8 cellular contexts compared by ENCODE assay signal in the genomic region with DNA sequence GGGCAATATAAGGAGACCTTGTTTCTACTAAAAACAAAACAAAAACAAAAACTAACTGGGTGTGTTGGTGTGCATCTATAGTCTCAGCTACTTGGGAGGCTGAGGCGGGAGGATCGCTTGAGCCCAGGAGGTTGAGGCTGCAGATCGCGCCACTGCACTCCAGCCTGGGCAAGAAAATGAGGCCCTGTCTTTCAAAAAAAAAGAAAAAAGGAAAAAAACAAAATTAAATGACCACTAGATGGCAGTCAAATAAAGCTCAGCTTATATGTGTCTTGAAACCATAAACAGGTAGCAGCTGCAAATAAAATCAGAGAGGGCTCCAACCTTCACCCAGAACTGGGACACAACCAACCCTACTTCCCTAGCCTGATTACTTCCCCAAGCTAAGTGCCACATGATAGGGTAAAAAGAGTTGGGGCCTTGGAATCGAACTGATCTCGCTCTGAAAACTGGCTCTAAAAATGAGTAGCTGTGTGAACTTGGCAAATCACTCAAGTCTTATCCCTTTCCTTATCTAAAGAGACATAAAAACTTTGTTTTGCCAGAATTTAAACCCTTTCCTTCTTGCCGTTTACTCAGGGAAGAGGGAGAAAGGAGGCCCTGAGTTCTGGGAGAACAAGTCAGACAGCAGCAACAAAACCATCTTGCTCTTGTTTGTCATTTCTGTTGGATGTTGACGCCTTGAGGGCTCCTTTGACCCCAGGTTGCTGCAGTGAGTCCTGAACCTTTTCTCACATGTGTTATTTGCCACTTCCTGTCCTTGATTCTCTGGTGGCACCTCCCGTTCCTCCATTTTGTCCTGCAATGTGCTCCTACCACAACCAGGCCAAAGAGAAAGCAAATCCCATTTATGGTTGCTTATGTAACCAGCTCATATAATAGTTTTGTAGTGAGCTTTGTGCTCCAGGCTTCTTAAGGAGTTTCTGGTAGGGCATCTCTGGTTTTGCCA.
DNase-seq lines count a peak whose midpoint lies in the region; ATAC-seq and TF ChIP-seq lines count a peak whose summit lies in the region.

No MANE protein-coding gene starts in this region.

- H3K27ac Mint-ChIP-seq in CD8-positive, alpha-beta memory T cell = peak overlapping the region in 6 of 8 donors; percentile 9 to 64 (median 39)

- intact Hi-C loops in mammary epithelial cell (cut with micrococcal nuclease) = loop anchor here (1.0 to 10.0 kb wide), 6 partner anchors 59 to 1783 kb away; no protein-coding TSS in a partner anchor

- dilution Hi-C loops in mammary epithelial cell (cut with HindIII; ENCODE audit: low sequenced_read_pairs) = no loop called here

- H3K4me3 ChIP-seq in CD8-positive, alpha-beta memory T cell (ENCODE audit: low read length) = no peak overlapping the region
- H3K4me3 ChIP-seq in OCI-LY1 (ENCODE audit: low read depth, low read length, poor library complexity, severe bottlenecking) (no peak overlapping the region), mammary epithelial cell (replicated peaks in 1 of 3; ENCODE audit: insufficient read depth in 1 of 3, low read depth in 2 of 3, low read length in 3 of 3) (no peak overlapping the region), upper lobe of left lung (no peak overlapping the region)

- TF ChIP-seq POLR2A in upper lobe of left lung (IDR thresholded peaks at IDR 0.05) = no peak

- peak overlapping the region in 5 of 7 donors; percentile 18 to 51 (median 22) for H3K4me3 Mint-ChIP-seq in CD8-positive, alpha-beta memory T cell

- no peaks in the 10 kb centered on the region for H3K36me3 ChIP-seq in CD8-positive, alpha-beta memory T cell (ENCODE audit: insufficient read depth, low read length)
- H3K36me3 ChIP-seq in OCI-LY1 (ENCODE audit: insufficient read depth, low read length) = no peaks in the 10 kb centered on the region; the same call in 1 of the 2 replicates
- no peaks in the 10 kb centered on the region for H3K36me3 ChIP-seq in mammary epithelial cell (ENCODE audit: insufficient read depth, low read length)
- no peaks in the 10 kb centered on the region for H3K36me3 ChIP-seq in upper lobe of left lung

- WGBS in mammary epithelial cell (ENCODE audit: low coverage, missing lambda C conversion rate) = 39% methylated on average over 9 of the region's 9 CpGs
- 40 to 54% methylated on average over 9 of the region's 9 CpGs for WGBS in upper lobe of left lung, 2 donors

- ATAC-seq in GM18870 (IDR thresholded peaks at IDR 0.05; ENCODE audit: unreplicated experiment) = peak; percentile 54
- ATAC-seq in HG03571 (IDR thresholded peaks at IDR 0.05; ENCODE audit: unreplicated experiment) = peak; percentile 54
- ATAC-seq in upper lobe of left lung (ENCODE audit: low FRiP score in 2 of 2) = peak; percentile 71

- H3K27me3 ChIP-seq in CD8-positive, alpha-beta memory T cell (ENCODE audit: insufficient read depth, low read length, poor library complexity, severe bottlenecking) = no peaks in the 10 kb centered on the region
- H3K27me3 ChIP-seq in OCI-LY1 (ENCODE audit: insufficient read depth, low read length) (no peaks in the 10 kb centered on the region), mammary epithelial cell (ENCODE audit: insufficient read depth, low read length) (no peaks in the 10 kb centered on the region), upper lobe of left lung (no peaks in the 10 kb centered on the region)

- no peak overlapping the region for H3K4me2 ChIP-seq in OCI-LY1 (ENCODE audit: low read length)
- no peak overlapping the region for H3K4me2 ChIP-seq in mammary epithelial cell (ENCODE audit: insufficient read depth, low read depth, low read length)

- H3K27ac ChIP-seq in CD8-positive, alpha-beta memory T cell (ENCODE audit: low read depth, low read length) = no peak overlapping the region
- no peak overlapping the region for H3K27ac ChIP-seq in OCI-LY1 (ENCODE audit: low read depth, low read length, poor library complexity, severe bottlenecking)
- no peak overlapping the region for H3K27ac ChIP-seq in mammary epithelial cell (ENCODE audit: insufficient read depth, low read depth, low read length)
- H3K27ac ChIP-seq in upper lobe of left lung = no peak overlapping the region

- in situ Hi-C loops in mammary epithelial cell (cut with MboI; ENCODE audit: low sequenced_read_pairs in 2 of 2) = loop anchor here (5.0 to 25.0 kb wide), 4 partner anchors 106 to 1806 kb away; a partner anchor contains a TSS

- no peaks in the 10 kb centered on the region for H3K79me2 ChIP-seq in OCI-LY1 (ENCODE audit: insufficient read depth, low read length)
- H3K79me2 ChIP-seq in mammary epithelial cell (ENCODE audit: insufficient read depth, low read length) = no peaks in the 10 kb centered on the region

- H3K9me3 Mint-ChIP-seq in CD8-positive, alpha-beta memory T cell = no peaks in the 10 kb centered on the region

- H3K4me1 ChIP-seq in CD8-positive, alpha-beta memory T cell (ENCODE audit: insufficient read depth, low read length) = peaks cover 7% of the 10 kb centered on the region
- H3K4me1 ChIP-seq in OCI-LY1 (ENCODE audit: insufficient read depth, low read length, severe bottlenecking) (no peaks in the 10 kb centered on the region), mammary epithelial cell (ENCODE audit: insufficient read depth, low read length) (peaks cover 5% of the 10 kb centered on the region), upper lobe of left lung (peaks cover 4 to 16% (median 10%) of the 10 kb centered on the region in 4 donors)

- H2AFZ ChIP-seq in OCI-LY1 (ENCODE audit: low read length) (no peak overlapping the region), mammary epithelial cell (ENCODE audit: low read depth, low read length) (peak overlapping the region; percentile 53)

- peaks cover 12 to 14% (median 13%) of the 10 kb centered on the region in 3 donors for H3K4me1 Mint-ChIP-seq in CD8-positive, alpha-beta memory T cell

- H3K9ac ChIP-seq in OCI-LY1 (ENCODE audit: low read length) (no peak overlapping the region), mammary epithelial cell (ENCODE audit: insufficient read depth, low read length) (no peak overlapping the region)

- CTCF ChIA-PET in CD8-positive, alpha-beta memory T cell (lab: Charles Lee) = interaction anchor here (0.6 to 2.3 kb wide), 15 partner anchors 9 to 1779 kb away, joined by 3 to 18 read pairs (median 4); no protein-coding TSS in a partner anchor
- CTCF ChIA-PET in mammary epithelial cell (lab: Charles Lee; ENCODE audit: low non-redundant PET) = interaction anchor here (0.5 to 0.7 kb wide), 3 partner anchors 39 to 937 kb away, joined by 3 to 5 read pairs (median 3); no protein-coding TSS in a partner anchor

- TF ChIP-seq EP300 in upper lobe of left lung (IDR thresholded peaks at IDR 0.05) = no peak

- TF ChIP-seq CTCF in OCI-LY1 (IDR thresholded peaks at IDR 0.05; ENCODE audit: low read length) = peak; percentile 58
- peak; percentile 49 to 59 for TF ChIP-seq CTCF in mammary epithelial cell (conservative IDR thresholded peaks at IDR 0.05 in 1 of 2, IDR thresholded peaks at IDR 0.05 in 1 of 2; ENCODE audit: extremely low read depth in 1 of 2, insufficient read depth in 1 of 2, low read depth in 1 of 2, low read length in 2 of 2)
- TF ChIP-seq CTCF in upper lobe of left lung (IDR thresholded peaks at IDR 0.05) = peak in 5 of 6 experiments; percentile 33 to 54 (median 36)

- no peaks in the 10 kb centered on the region for H3F3A ChIP-seq in OCI-LY1 (ENCODE audit: insufficient read depth, low read length)

- H3K36me3 Mint-ChIP-seq in CD8-positive, alpha-beta memory T cell = no peaks in the 10 kb centered on the region

- no peaks in the 10 kb centered on the region for H3K9me2 ChIP-seq in OCI-LY1 (ENCODE audit: low read depth, low read length)

- POLR2A ChIA-PET in CD8-positive, alpha-beta memory T cell (lab: Charles Lee) = no interaction called here

- no peaks in the 10 kb centered on the region for H3K9me3 ChIP-seq in CD8-positive, alpha-beta memory T cell (ENCODE audit: low read length)
- H3K9me3 ChIP-seq in OCI-LY1 (ENCODE audit: low read length) (no peaks in the 10 kb centered on the region), mammary epithelial cell (replicated peaks; ENCODE audit: insufficient read depth, low read length) (no peaks in the 10 kb centered on the region), upper lobe of left lung (no peaks in the 10 kb centered on the region)

- no peaks in the 10 kb centered on the region for H3K27me3 Mint-ChIP-seq in CD8-positive, alpha-beta memory T cell

- DNase-seq in CD8-positive, alpha-beta memory T cell = peak in 2 of 5 donors; percentile 27 to 42
- peak; percentile 60 for DNase-seq in mammary epithelial cell
- peak; percentile 78 for DNase-seq in kidney tubule cell (ENCODE audit: low spot score)
- no peak for DNase-seq in upper lobe of left lung
- DNase-seq in activated CD8-positive, alpha-beta memory T cell treated with anti-CD3 and anti-CD28 coated beads for 24 hours = no peak

- no peaks in the 10 kb centered on the region for H4K20me1 ChIP-seq in OCI-LY1 (ENCODE audit: insufficient read depth, low read length)
- no peaks in the 10 kb centered on the region for H4K20me1 ChIP-seq in mammary epithelial cell (ENCODE audit: insufficient read depth, low read length)

- no TSS peak for BruUV-seq in mammary epithelial cell (replicated peaks; lab: Mats Ljungman, UMichigan)

Comparison
In these comparisons a context has a peak if more than half of its experiments do, and no peak if none do; other contexts are left out.
1. DNase-seq: peak in mammary epithelial cell (single experiment) and kidney tubule cell (single experiment); none in upper lobe of left lung (0 of 2) and activated CD8-positive, alpha-beta memory T cell treated with anti-CD3 and anti-CD28 coated beads for 24 hours (single experiment).
2. Peak in every context shown above with its lines, with median percentiles within 50 percentile points of each other: ATAC-seq and CTCF ChIP-seq.